Comparison of ENCODE assay signal across 1 cellular context in the genomic region with DNA sequence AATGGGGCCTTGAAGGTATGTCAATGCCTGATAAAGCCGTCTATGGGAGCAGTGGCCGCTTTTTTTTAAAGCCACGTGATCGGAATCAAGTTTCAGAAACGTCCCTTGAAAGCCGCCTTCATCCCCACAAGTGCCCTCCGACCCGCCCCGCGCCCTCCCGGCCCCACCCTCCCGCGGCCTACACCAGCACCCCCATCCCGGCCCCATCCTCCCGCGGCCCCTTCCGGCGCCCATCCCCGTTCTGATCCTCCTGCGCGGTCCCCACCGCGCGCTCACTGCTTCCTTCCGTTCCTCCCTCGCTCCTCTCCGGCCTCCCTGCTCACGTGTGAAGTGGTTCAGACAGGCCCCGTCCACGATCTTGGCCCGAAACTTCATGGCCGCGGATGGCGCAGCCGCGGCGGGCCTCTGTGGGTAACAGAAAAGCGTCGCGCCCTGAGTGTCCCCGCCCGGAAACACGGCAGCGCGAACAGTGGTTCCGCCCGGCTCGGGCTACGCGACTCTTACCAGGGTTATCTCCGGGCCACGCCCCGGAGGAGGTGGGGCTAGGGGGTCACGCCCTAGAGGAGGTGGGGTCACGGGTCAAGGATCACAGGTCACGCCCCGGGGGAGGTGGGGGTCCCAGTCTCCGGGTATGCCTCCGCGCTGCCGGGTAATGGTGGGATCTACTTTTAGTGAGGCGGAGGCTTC.
TF ChIP-seq lines count a peak whose summit lies in the region.

A gene (minus strand): TSS at position 471 of the 687 bp plus-strand sequence. CDS start 96 bp downstream, at position 375.

TF ChIP-seq in A549, 52 proteins besides CTCF, POLR2A, EP300 and RAD21 (continued from another document):
- TF ChIP-seq, protein P1, sequence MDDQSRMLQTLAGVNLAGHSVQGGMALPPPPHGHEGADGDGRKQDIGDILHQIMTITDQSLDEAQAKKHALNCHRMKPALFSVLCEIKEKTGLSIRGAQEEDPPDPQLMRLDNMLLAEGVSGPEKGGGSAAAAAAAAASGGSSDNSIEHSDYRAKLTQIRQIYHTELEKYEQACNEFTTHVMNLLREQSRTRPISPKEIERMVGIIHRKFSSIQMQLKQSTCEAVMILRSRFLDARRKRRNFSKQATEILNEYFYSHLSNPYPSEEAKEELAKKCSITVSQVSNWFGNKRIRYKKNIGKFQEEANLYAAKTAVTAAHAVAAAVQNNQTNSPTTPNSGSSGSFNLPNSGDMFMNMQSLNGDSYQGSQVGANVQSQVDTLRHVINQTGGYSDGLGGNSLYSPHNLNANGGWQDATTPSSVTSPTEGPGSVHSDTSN (IDR thresholded peaks at IDR 0.05): peak; percentile 57; the same call in 1 of the 2 replicates
- TF ChIP-seq ESRRA (IDR thresholded peaks at IDR 0.05; ENCODE audit: borderline replicate concordance, low read length) (peak; percentile 91), KDM5A (IDR thresholded peaks at IDR 0.05) (peak; percentile 7; the same call in 1 of the 2 replicates), FOXS1 (CRISPR knock-in tag; IDR thresholded peaks at IDR 0.05) (no peak), CBX2 (IDR thresholded peaks at IDR 0.05; ENCODE audit: borderline replicate concordance, low read depth) (no peak), NR3C1 (IDR thresholded peaks at IDR 0.05) (no peak), NFE2L2 (conservative IDR thresholded peaks at IDR 0.05; ENCODE audit: low read length) (no peak), EHF (CRISPR knock-in tag; IDR thresholded peaks at IDR 0.05) (no peak), EHMT2 (IDR thresholded peaks at IDR 0.05; ENCODE audit: low read depth) (no peak), MAZ (IDR thresholded peaks at IDR 0.05; ENCODE audit: borderline replicate concordance, low read depth, low read length) (0 out of 2 replicates have a peak, but pooled peaks have one; percentile 22), RFX5 (IDR thresholded peaks at IDR 0.05) (0 out of 2 replicates have a peak, but pooled peaks have one; percentile 28), JUN (IDR thresholded peaks at IDR 0.05) (peak; percentile 75 to 96; a peak in 4 of 5 replicates), MYC (IDR thresholded peaks at IDR 0.05; ENCODE audit: borderline replicate concordance, low read length) (no peak), BHLHE40 (IDR thresholded peaks at IDR 0.05; ENCODE audit: low read depth, low read length) (peak; percentile 48), SMC3 (IDR thresholded peaks at IDR 0.05) (peak; percentile 41; the same call in 2 of the 3 replicates), MAFK (IDR thresholded peaks at IDR 0.05; ENCODE audit: partially characterized antibody) (no peak), ZNF302 (CRISPR knock-in tag; IDR thresholded peaks at IDR 0.05) (no peak)
- TF ChIP-seq, protein P2, sequence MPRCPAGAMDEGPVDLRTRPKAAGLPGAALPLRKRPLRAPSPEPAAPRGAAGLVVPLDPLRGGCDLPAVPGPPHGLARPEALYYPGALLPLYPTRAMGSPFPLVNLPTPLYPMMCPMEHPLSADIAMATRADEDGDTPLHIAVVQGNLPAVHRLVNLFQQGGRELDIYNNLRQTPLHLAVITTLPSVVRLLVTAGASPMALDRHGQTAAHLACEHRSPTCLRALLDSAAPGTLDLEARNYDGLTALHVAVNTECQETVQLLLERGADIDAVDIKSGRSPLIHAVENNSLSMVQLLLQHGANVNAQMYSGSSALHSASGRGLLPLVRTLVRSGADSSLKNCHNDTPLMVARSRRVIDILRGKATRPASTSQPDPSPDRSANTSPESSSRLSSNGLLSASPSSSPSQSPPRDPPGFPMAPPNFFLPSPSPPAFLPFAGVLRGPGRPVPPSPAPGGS (IDR thresholded peaks at IDR 0.05): peak; percentile 85
- TF ChIP-seq, protein P3, sequence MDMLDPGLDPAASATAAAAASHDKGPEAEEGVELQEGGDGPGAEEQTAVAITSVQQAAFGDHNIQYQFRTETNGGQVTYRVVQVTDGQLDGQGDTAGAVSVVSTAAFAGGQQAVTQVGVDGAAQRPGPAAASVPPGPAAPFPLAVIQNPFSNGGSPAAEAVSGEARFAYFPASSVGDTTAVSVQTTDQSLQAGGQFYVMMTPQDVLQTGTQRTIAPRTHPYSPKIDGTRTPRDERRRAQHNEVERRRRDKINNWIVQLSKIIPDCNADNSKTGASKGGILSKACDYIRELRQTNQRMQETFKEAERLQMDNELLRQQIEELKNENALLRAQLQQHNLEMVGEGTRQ (IDR thresholded peaks at IDR 0.05): no peak
- TF ChIP-seq, protein P4, sequence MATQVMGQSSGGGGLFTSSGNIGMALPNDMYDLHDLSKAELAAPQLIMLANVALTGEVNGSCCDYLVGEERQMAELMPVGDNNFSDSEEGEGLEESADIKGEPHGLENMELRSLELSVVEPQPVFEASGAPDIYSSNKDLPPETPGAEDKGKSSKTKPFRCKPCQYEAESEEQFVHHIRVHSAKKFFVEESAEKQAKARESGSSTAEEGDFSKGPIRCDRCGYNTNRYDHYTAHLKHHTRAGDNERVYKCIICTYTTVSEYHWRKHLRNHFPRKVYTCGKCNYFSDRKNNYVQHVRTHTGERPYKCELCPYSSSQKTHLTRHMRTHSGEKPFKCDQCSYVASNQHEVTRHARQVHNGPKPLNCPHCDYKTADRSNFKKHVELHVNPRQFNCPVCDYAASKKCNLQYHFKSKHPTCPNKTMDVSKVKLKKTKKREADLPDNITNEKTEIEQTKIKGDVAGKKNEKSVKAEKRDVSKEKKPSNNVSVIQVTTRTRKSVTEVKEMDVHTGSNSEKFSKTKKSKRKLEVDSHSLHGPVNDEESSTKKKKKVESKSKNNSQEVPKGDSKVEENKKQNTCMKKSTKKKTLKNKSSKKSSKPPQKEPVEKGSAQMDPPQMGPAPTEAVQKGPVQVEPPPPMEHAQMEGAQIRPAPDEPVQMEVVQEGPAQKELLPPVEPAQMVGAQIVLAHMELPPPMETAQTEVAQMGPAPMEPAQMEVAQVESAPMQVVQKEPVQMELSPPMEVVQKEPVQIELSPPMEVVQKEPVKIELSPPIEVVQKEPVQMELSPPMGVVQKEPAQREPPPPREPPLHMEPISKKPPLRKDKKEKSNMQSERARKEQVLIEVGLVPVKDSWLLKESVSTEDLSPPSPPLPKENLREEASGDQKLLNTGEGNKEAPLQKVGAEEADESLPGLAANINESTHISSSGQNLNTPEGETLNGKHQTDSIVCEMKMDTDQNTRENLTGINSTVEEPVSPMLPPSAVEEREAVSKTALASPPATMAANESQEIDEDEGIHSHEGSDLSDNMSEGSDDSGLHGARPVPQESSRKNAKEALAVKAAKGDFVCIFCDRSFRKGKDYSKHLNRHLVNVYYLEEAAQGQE (IDR thresholded peaks at IDR 0.05): peak; percentile 16; the same call in 1 of the 2 replicates
- TF ChIP-seq, protein P5, sequence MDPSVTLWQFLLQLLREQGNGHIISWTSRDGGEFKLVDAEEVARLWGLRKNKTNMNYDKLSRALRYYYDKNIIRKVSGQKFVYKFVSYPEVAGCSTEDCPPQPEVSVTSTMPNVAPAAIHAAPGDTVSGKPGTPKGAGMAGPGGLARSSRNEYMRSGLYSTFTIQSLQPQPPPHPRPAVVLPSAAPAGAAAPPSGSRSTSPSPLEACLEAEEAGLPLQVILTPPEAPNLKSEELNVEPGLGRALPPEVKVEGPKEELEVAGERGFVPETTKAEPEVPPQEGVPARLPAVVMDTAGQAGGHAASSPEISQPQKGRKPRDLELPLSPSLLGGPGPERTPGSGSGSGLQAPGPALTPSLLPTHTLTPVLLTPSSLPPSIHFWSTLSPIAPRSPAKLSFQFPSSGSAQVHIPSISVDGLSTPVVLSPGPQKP (IDR thresholded peaks at IDR 0.05; ENCODE audit: low read depth, low read length): no peak
- TF ChIP-seq, protein P6, sequence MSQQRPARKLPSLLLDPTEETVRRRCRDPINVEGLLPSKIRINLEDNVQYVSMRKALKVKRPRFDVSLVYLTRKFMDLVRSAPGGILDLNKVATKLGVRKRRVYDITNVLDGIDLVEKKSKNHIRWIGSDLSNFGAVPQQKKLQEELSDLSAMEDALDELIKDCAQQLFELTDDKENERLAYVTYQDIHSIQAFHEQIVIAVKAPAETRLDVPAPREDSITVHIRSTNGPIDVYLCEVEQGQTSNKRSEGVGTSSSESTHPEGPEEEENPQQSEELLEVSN (IDR thresholded peaks at IDR 0.05; ENCODE audit: borderline replicate concordance, low read depth): no peak; the same call in 1 of the 2 replicates
